In genomic region chr4:121765368-121765705, GRCh38 we compare ENCODE assay signal across 8 cellular contexts. TPM values are rescaled to one million over a fixed set of nuclear protein-coding genes. Genes with fewer than 3 reads are reported as not detected.
A peak's percentile ranks its signal among the peaks of the same experiment; 100 is the strongest.
DNase-seq lines count a peak whose midpoint lies in the region; TF ChIP-seq lines count a peak whose summit lies in the region.

No MANE protein-coding gene starts in this region.

- no peaks in the 10 kb centered on the region for H3K4me1 ChIP-seq in rectal smooth muscle tissue (ENCODE audit: control insufficient read depth, insufficient read depth, low read length)
- peaks cover 0 to 10% of the 10 kb centered on the region in 2 donors for H3K4me1 ChIP-seq in adrenal gland (replicated peaks in 1 of 2)

- peak overlapping the region; percentile 37; the same call in 1 of the 2 replicates for H3K4me3 ChIP-seq in GM08714 (ENCODE audit: low read length)
- H3K4me3 ChIP-seq in WERI-Rb-1 (ENCODE audit: low read depth, low read length) = peak overlapping the region; percentile 59
- H3K4me3 ChIP-seq in fibroblast of mammary gland (ENCODE audit: control insufficient read depth, low read depth, low read length) = peak overlapping the region; percentile 57
- peak overlapping the region; percentile 43 for H3K4me3 ChIP-seq in rectal smooth muscle tissue (ENCODE audit: low read length)
- peak overlapping the region in 1 of 4 donors; percentile 32 for H3K4me3 ChIP-seq in adrenal gland

- CTCF ChIA-PET in RWPE1 (lab: Yijun Ruan, JAX) = no interaction called here

- no peak for TF ChIP-seq POLR2A in adrenal gland (IDR thresholded peaks at IDR 0.05)

- DNase-seq in WERI-Rb-1 (no peak), fibroblast of mammary gland (ENCODE audit: low read depth) (no peak), NCI-H524 (lab: John Stamatoyannopoulos, UW) (no peak), adrenal gland (no peak), RWPE1 (ENCODE audit: low spot score) (no peak)
- no peak for DNase-seq in stimulated activated CD4-positive, alpha-beta T cell treated with anti-CD3 and anti-CD28 coated beads, Interleukin-4, amount 100 ng/mL, for 1 hour

- H3K36me3 ChIP-seq in WERI-Rb-1 (no peaks in the 10 kb centered on the region), rectal smooth muscle tissue (ENCODE audit: control insufficient read depth, insufficient read depth, low read length) (no peaks in the 10 kb centered on the region), adrenal gland (replicated peaks in 1 of 2) (no peaks in the 10 kb centered on the region)

- peaks cover 21% of the 10 kb centered on the region for H3K27me3 ChIP-seq in WERI-Rb-1 (ENCODE audit: insufficient read depth, low read depth, severe bottlenecking)
- no peaks in the 10 kb centered on the region for H3K27me3 ChIP-seq in rectal smooth muscle tissue (ENCODE audit: control insufficient read depth, insufficient read depth, low read length)
- peaks cover 21% of the 10 kb centered on the region for H3K27me3 ChIP-seq in adrenal gland

- no peak overlapping the region for H3K9ac ChIP-seq in rectal smooth muscle tissue (ENCODE audit: low read length)

- H3K9me3 ChIP-seq in WERI-Rb-1 (ENCODE audit: severe bottlenecking) (no peaks in the 10 kb centered on the region), adrenal gland (replicated peaks in 1 of 3) (no peaks in the 10 kb centered on the region)

- WGBS in adrenal gland, 4 donors = 17 to 39% (median 24%) methylated on average over 8 to 16 of the region's 16 CpGs

- H3K27ac ChIP-seq in WERI-Rb-1 = no peak overlapping the region
- H3K27ac ChIP-seq in rectal smooth muscle tissue (ENCODE audit: low read depth, low read length) = no peak overlapping the region
- no peak overlapping the region for H3K27ac ChIP-seq in adrenal gland
- H3K27ac ChIP-seq in RWPE1 = no peak overlapping the region

- no peak for TF ChIP-seq CTCF in WERI-Rb-1 (IDR thresholded peaks at IDR 0.05; ENCODE audit: low read depth, low read length)
- no peak for TF ChIP-seq CTCF in fibroblast of mammary gland (conservative IDR thresholded peaks at IDR 0.05; ENCODE audit: control insufficient read depth, insufficient read depth, low read depth, low read length)
- TF ChIP-seq CTCF in adrenal gland (IDR thresholded peaks at IDR 0.05) = no peak
- TF ChIP-seq CTCF in RWPE1 (conservative IDR thresholded peaks at IDR 0.05; ENCODE audit: low read depth) = no peak

- POLR2A ChIA-PET in RWPE1 (lab: Yijun Ruan, JAX; ENCODE audit: low non-redundant PET) = no interaction called here

- intact Hi-C loops in adrenal gland (cut with DNase I) = no loop called here

RNA-seq across cellular contexts. Expression of gene SMIM43, which starts 0.4 kb away (rescaled TPM):
- total RNA-seq in adrenal gland = under 1 TPM in 1 of 8 donors, not detected in 7; 0.14 TPM
- polyA plus RNA-seq in adrenal gland = under 1 TPM in 2 of 3 donors, not detected in 1; 0.16 to 0.20 TPM

RNA-seq across cellular contexts. Expression of gene EXOSC9, which starts 35.8 kb away (rescaled TPM):
- total RNA-seq in adrenal gland = 10 to 100 TPM; 10.6 to 26.4 (median 15.2) TPM
- polyA plus RNA-seq in adrenal gland = 10 to 100 TPM; 25.4 to 35.4 (median 32.9) TPM

RNA-seq across cellular contexts. Expression of gene CCNA2, which starts 58.3 kb away (rescaled TPM):
- total RNA-seq in adrenal gland = 1 to 10 TPM in 6 of 8 donors, under 1 TPM in 2; 0.24 to 4.9 (median 2.0) TPM
- polyA plus RNA-seq in adrenal gland = 1 to 10 TPM in 2 of 3 donors, under 1 TPM in 1; 0.98 to 3.9 (median 2.7) TPM
